10 cellular contexts compared by ENCODE assay signal in the genomic region with DNA sequence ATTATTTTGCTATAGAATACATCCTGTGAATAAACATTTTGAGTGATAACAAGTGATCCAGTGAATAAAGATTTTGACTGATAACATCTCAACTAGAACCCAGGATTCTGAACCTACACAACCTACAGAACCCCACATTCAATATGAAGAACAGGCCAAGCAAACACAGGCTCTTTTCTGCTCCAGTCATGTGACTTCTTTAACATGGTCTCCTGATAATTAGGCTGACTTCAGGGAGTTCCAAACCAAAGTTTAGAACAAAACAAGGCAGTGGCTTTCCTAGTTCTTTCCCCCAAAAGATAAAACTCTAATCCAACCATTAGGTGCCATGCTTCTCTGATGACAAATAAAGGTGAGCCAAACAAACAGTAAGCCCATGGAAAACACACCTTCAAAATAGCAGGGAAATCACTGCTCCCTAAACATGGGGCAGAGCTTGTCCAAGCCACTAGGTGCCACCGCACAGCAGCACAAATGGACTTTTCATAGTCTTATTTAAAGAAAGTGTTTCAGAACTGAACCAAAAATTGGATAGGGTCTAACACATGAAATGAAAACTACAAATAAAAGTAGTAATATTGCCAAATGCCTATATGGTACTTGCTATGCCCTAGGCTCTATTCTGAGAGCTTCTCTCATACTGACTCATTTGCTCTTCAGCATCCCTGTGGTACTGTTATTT.
DNase-seq lines count a peak whose midpoint lies in the region; ATAC-seq and TF ChIP-seq lines count a peak whose summit lies in the region.
"Had no signal": no experiment of that assay in that cellular context is flagged by ENCODE, and none has a peak within 500 bp of the region (broad histone marks: within the 10 kb centered on the region; RNA-seq: fewer than 3 reads in every experiment).

No MANE protein-coding gene starts in this region.

- no peak overlapping the region for H3K4me3 Mint-ChIP-seq in activated CD8-positive, alpha-beta T cell treated with anti-CD3 and anti-CD28 coated beads for 36 hours
- H3K4me3 Mint-ChIP-seq in activated CD8-positive, alpha-beta T cell treated with anti-CD3 and anti-CD28 coated beads, Interleukin-2, amount 10 ng/mL, durations not matched to agents 7 days and 5 days, result no peak overlapping the region

- H3K4me3 ChIP-seq in PC-3 (ENCODE audit: low read length), result no peak overlapping the region
- no peak overlapping the region for H3K4me3 ChIP-seq in fibroblast of lung (replicated peaks in 1 of 4; ENCODE audit: control extremely low read depth in 1 of 4, insufficient read depth in 1 of 4, low read depth in 3 of 4, low read length in 4 of 4)
- H3K4me3 ChIP-seq in BE2C (ENCODE audit: low read depth, low read length), result no peak overlapping the region

- H3K36me3 Mint-ChIP-seq in activated CD8-positive, alpha-beta T cell treated with anti-CD3 and anti-CD28 coated beads for 36 hours (ENCODE audit: low read depth), result no peaks in the 10 kb centered on the region
- H3K36me3 Mint-ChIP-seq in activated CD8-positive, alpha-beta T cell treated with anti-CD3 and anti-CD28 coated beads, Interleukin-2, amount 10 ng/mL, durations not matched to agents 7 days and 5 days (ENCODE audit: low read depth), result no peaks in the 10 kb centered on the region

- no peak for ATAC-seq in activated CD8-positive, alpha-beta T cell treated with anti-CD3 and anti-CD28 coated beads for 36 hours
- no peak for ATAC-seq in activated CD8-positive, alpha-beta T cell treated with anti-CD3 and anti-CD28 coated beads, Interleukin-2, amount 10 ng/mL, durations not matched to agents 7 days and 5 days
- peak; percentile 85 for ATAC-seq in PC-3
- ATAC-seq in GM21786 (IDR thresholded peaks at IDR 0.05; ENCODE audit: unreplicated experiment), result no peak

- H3K9me2 ChIP-seq in PC-3 (replicated peaks; ENCODE audit: low read length), result no peaks in the 10 kb centered on the region

- no peak overlapping the region for H3K9ac ChIP-seq in PC-3 (ENCODE audit: low read length)
- no peak overlapping the region for H3K9ac ChIP-seq in fibroblast of lung (ENCODE audit: insufficient read depth, low read length)

- H2AFZ ChIP-seq in PC-3 (ENCODE audit: low read length), result no peak overlapping the region
- no peak overlapping the region for H2AFZ ChIP-seq in fibroblast of lung (ENCODE audit: low read length)

- no peaks in the 10 kb centered on the region for H3K4me1 ChIP-seq in PC-3 (ENCODE audit: insufficient read depth, low read length)
- H3K4me1 ChIP-seq in fibroblast of lung (ENCODE audit: control insufficient read depth, extremely low read depth, insufficient read depth, low read length), result no peaks in the 10 kb centered on the region
- no peaks in the 10 kb centered on the region for H3K4me1 ChIP-seq in BE2C

- H4K20me1 ChIP-seq in PC-3 (ENCODE audit: low read length) (no peaks in the 10 kb centered on the region), fibroblast of lung (ENCODE audit: control insufficient read depth, extremely low read depth, insufficient read depth, low read length) (no peaks in the 10 kb centered on the region)

- POLR2A ChIA-PET in activated CD8-positive, alpha-beta T cell treated with anti-CD3 and anti-CD28 coated beads for 36 hours (lab: Charles Lee), result interaction anchor here (0.6 kb wide), 1 partner anchor 126 kb away, joined by 3 read pairs; no protein-coding TSS in a partner anchor
- POLR2A ChIA-PET in activated CD8-positive, alpha-beta T cell treated with anti-CD3 and anti-CD28 coated beads, Interleukin-2, amount 10 ng/mL, durations not matched to agents 7 days and 5 days (lab: Charles Lee), result no interaction called here
- POLR2A ChIA-PET in PC-3 (lab: Charles Lee; ENCODE audit: unreplicated experiment), result no interaction called here

- H3K27me3 ChIP-seq in PC-3 (ENCODE audit: low read length) (no peaks in the 10 kb centered on the region), fibroblast of lung (ENCODE audit: control insufficient read depth, insufficient read depth, low read length) (no peaks in the 10 kb centered on the region), BE2C (no peaks in the 10 kb centered on the region)

- H3K4me2 ChIP-seq in PC-3 (ENCODE audit: low read length) (no peak overlapping the region), fibroblast of lung (ENCODE audit: extremely low read depth, insufficient read depth, low read length) (no peak overlapping the region)

- no peak overlapping the region for H3K27ac Mint-ChIP-seq in activated CD8-positive, alpha-beta T cell treated with anti-CD3 and anti-CD28 coated beads for 36 hours
- H3K27ac Mint-ChIP-seq in activated CD8-positive, alpha-beta T cell treated with anti-CD3 and anti-CD28 coated beads, Interleukin-2, amount 10 ng/mL, durations not matched to agents 7 days and 5 days, result no peak overlapping the region

- H3K27me3 Mint-ChIP-seq in activated CD8-positive, alpha-beta T cell treated with anti-CD3 and anti-CD28 coated beads for 36 hours, result peaks cover 17% of the 10 kb centered on the region
- H3K27me3 Mint-ChIP-seq in activated CD8-positive, alpha-beta T cell treated with anti-CD3 and anti-CD28 coated beads, Interleukin-2, amount 10 ng/mL, durations not matched to agents 7 days and 5 days (ENCODE audit: low read depth), result peaks cover 15% of the 10 kb centered on the region

- CTCF ChIA-PET in activated CD8-positive, alpha-beta T cell treated with anti-CD3 and anti-CD28 coated beads for 36 hours (lab: Charles Lee), result interaction anchor here (0.6 to 5.8 kb wide), 7 partner anchors 10 to 167 kb away, joined by 3 to 45 read pairs (median 3); no protein-coding TSS in a partner anchor
- CTCF ChIA-PET in activated CD8-positive, alpha-beta T cell treated with anti-CD3 and anti-CD28 coated beads, Interleukin-2, amount 10 ng/mL, durations not matched to agents 7 days and 5 days (lab: Charles Lee), result interaction anchor here (0.9 to 2.2 kb wide), 6 partner anchors 9 to 164 kb away, joined by 3 to 18 read pairs (median 3); no protein-coding TSS in a partner anchor
- CTCF ChIA-PET in PC-3 (lab: Charles Lee), result interaction anchor here (0.5 to 2.8 kb wide), 7 partner anchors 68 to 181 kb away, joined by 3 to 17 read pairs (median 4); a partner anchor contains a TSS

- H3K9me3 ChIP-seq in PC-3 (ENCODE audit: low read length) (no peaks in the 10 kb centered on the region), fibroblast of lung (ENCODE audit: control insufficient read depth, insufficient read depth, low read depth, low read length) (no peaks in the 10 kb centered on the region), BE2C (no peaks in the 10 kb centered on the region)

- no peak overlapping the region for H3K27ac ChIP-seq in PC-3 (ENCODE audit: low read length)
- H3K27ac ChIP-seq in fibroblast of lung (ENCODE audit: insufficient read depth, low read length), result no peak overlapping the region
- H3K27ac ChIP-seq: C4-2B had no signal

- BruUV-seq in PC-3 (replicated peaks; lab: Mats Ljungman, UMichigan), result no TSS peak

- no peaks in the 10 kb centered on the region for H3K79me2 ChIP-seq in PC-3 (ENCODE audit: low read length)
- no peaks in the 10 kb centered on the region for H3K79me2 ChIP-seq in fibroblast of lung (ENCODE audit: control insufficient read depth, insufficient read depth, low read length)

- peak; percentile 3 for DNase-seq in activated CD8-positive, alpha-beta T cell treated with anti-CD3 and anti-CD28 coated beads for 36 hours
- no peak for DNase-seq in activated CD8-positive, alpha-beta T cell treated with anti-CD3 and anti-CD28 coated beads, Interleukin-2, amount 10 ng/mL, durations not matched to agents 7 days and 5 days
- DNase-seq in PC-3 (peak; percentile 61), fibroblast of lung (ENCODE audit: low read depth in 2 of 2) (peak; percentile 43 to 56), smooth muscle cell of the brain vasculature (ENCODE audit: low read depth, low spot score) (peak; percentile 10), RPMI8226 (no peak), BE2C (no peak)
- DNase-seq: stimulated activated CD4-positive, alpha-beta T cell treated with anti-CD3 and anti-CD28 coated beads, Interleukin-12 subunit alpha, Interleukin-12 subunit beta, amount 100 ng/mL, for 4 hours had no signal

- H3K36me3 ChIP-seq in PC-3 (ENCODE audit: low read depth, low read length) (no peaks in the 10 kb centered on the region), fibroblast of lung (ENCODE audit: control insufficient read depth, insufficient read depth, low read length) (no peaks in the 10 kb centered on the region), BE2C (no peaks in the 10 kb centered on the region)

- H3F3A ChIP-seq in PC-3 (ENCODE audit: low read length, unreplicated experiment), result no peaks in the 10 kb centered on the region

- no peak for TF ChIP-seq CTCF in activated CD8-positive, alpha-beta T cell treated with anti-CD3 and anti-CD28 coated beads for 36 hours (IDR thresholded peaks at IDR 0.05)
- TF ChIP-seq CTCF in PC-3 (conservative IDR thresholded peaks at IDR 0.05; ENCODE audit: low read depth, low read length) (peak; percentile 78), fibroblast of lung (conservative IDR thresholded peaks at IDR 0.05 in 1 of 2, IDR thresholded peaks at IDR 0.05 in 1 of 2; ENCODE audit: low read depth in 1 of 2, low read length in 2 of 2) (peak; percentile 66 to 74), BE2C (IDR thresholded peaks at IDR 0.05; ENCODE audit: low read depth, low read length) (no peak)

- intact Hi-C loops in activated CD8-positive, alpha-beta T cell treated with anti-CD3 and anti-CD28 coated beads for 36 hours (cut with micrococcal nuclease), result loop anchor here (2.0 to 5.0 kb wide), 2 partner anchors 143 to 162 kb away; no protein-coding TSS in a partner anchor
- intact Hi-C loops in PC-3 (cut with micrococcal nuclease), result loop anchor here (1.0 to 10.0 kb wide), 2 partner anchors 163 to 249 kb away; a partner anchor contains a TSS

- no peaks in the 10 kb centered on the region for H3K4me1 Mint-ChIP-seq in activated CD8-positive, alpha-beta T cell treated with anti-CD3 and anti-CD28 coated beads for 36 hours (ENCODE audit: low read depth)
- no peaks in the 10 kb centered on the region for H3K4me1 Mint-ChIP-seq in activated CD8-positive, alpha-beta T cell treated with anti-CD3 and anti-CD28 coated beads, Interleukin-2, amount 10 ng/mL, durations not matched to agents 7 days and 5 days (ENCODE audit: low read depth)

- H3K9me3 Mint-ChIP-seq in activated CD8-positive, alpha-beta T cell treated with anti-CD3 and anti-CD28 coated beads for 36 hours, result peaks cover under 1% of the 10 kb centered on the region
- no peaks in the 10 kb centered on the region for H3K9me3 Mint-ChIP-seq in activated CD8-positive, alpha-beta T cell treated with anti-CD3 and anti-CD28 coated beads, Interleukin-2, amount 10 ng/mL, durations not matched to agents 7 days and 5 days (ENCODE audit: insufficient read depth)

Comparison
In these comparisons a context has a peak if more than half of its experiments do, and no peak if none do; other contexts are left out.
1. DNase-seq: peak in activated CD8-positive, alpha-beta T cell treated with anti-CD3 and anti-CD28 coated beads for 36 hours (single experiment), PC-3 (single experiment), fibroblast of lung (2 of 2) and smooth muscle cell of the brain vasculature (single experiment); none in activated CD8-positive, alpha-beta T cell treated with anti-CD3 and anti-CD28 coated beads, Interleukin-2, amount 10 ng/mL, durations not matched to agents 7 days and 5 days (single experiment), RPMI8226 (single experiment) and BE2C (single experiment).
2. CTCF ChIP-seq: peak in PC-3 (single experiment) and fibroblast of lung (2 of 2); none in activated CD8-positive, alpha-beta T cell treated with anti-CD3 and anti-CD28 coated beads for 36 hours (single experiment) and BE2C (single experiment).